In the genomic region with DNA sequence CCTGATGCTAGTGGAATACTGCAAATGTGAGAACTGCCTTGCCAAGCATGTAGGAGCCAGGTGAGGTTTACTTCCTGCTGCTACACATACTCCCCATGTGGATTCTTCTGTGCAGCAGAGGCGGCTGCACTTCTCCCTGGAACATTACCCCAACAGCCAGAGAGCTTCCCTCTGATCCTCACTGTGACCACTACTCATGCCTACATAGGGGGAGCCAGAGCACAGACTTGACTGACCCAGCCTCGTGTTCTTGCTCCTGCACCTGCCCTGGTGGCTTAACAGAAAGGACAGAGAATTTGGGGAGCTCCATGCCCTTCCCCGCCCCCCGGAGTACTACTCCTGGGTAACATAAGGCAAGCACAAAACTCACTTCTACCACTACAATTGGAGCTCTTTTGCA, we compare ENCODE assay signal across 2 cellular contexts.
TF ChIP-seq lines count a peak whose summit lies in the region.

No MANE protein-coding gene starts in this region.

TF ChIP-seq in GM23338, 12 proteins besides CTCF, POLR2A, EP300 and RAD21 (continues in another document):
- TF ChIP-seq STAT1 (IDR thresholded peaks at IDR 0.05; ENCODE audit: unreplicated experiment) = no peak
- TF ChIP-seq ZNF331 (CRISPR knock-in tag; IDR thresholded peaks at IDR 0.05; ENCODE audit: low read depth) = no peak
- TF ChIP-seq JUNB (IDR thresholded peaks at IDR 0.05; ENCODE audit: unreplicated experiment) = no peak
- TF ChIP-seq, protein P1, sequence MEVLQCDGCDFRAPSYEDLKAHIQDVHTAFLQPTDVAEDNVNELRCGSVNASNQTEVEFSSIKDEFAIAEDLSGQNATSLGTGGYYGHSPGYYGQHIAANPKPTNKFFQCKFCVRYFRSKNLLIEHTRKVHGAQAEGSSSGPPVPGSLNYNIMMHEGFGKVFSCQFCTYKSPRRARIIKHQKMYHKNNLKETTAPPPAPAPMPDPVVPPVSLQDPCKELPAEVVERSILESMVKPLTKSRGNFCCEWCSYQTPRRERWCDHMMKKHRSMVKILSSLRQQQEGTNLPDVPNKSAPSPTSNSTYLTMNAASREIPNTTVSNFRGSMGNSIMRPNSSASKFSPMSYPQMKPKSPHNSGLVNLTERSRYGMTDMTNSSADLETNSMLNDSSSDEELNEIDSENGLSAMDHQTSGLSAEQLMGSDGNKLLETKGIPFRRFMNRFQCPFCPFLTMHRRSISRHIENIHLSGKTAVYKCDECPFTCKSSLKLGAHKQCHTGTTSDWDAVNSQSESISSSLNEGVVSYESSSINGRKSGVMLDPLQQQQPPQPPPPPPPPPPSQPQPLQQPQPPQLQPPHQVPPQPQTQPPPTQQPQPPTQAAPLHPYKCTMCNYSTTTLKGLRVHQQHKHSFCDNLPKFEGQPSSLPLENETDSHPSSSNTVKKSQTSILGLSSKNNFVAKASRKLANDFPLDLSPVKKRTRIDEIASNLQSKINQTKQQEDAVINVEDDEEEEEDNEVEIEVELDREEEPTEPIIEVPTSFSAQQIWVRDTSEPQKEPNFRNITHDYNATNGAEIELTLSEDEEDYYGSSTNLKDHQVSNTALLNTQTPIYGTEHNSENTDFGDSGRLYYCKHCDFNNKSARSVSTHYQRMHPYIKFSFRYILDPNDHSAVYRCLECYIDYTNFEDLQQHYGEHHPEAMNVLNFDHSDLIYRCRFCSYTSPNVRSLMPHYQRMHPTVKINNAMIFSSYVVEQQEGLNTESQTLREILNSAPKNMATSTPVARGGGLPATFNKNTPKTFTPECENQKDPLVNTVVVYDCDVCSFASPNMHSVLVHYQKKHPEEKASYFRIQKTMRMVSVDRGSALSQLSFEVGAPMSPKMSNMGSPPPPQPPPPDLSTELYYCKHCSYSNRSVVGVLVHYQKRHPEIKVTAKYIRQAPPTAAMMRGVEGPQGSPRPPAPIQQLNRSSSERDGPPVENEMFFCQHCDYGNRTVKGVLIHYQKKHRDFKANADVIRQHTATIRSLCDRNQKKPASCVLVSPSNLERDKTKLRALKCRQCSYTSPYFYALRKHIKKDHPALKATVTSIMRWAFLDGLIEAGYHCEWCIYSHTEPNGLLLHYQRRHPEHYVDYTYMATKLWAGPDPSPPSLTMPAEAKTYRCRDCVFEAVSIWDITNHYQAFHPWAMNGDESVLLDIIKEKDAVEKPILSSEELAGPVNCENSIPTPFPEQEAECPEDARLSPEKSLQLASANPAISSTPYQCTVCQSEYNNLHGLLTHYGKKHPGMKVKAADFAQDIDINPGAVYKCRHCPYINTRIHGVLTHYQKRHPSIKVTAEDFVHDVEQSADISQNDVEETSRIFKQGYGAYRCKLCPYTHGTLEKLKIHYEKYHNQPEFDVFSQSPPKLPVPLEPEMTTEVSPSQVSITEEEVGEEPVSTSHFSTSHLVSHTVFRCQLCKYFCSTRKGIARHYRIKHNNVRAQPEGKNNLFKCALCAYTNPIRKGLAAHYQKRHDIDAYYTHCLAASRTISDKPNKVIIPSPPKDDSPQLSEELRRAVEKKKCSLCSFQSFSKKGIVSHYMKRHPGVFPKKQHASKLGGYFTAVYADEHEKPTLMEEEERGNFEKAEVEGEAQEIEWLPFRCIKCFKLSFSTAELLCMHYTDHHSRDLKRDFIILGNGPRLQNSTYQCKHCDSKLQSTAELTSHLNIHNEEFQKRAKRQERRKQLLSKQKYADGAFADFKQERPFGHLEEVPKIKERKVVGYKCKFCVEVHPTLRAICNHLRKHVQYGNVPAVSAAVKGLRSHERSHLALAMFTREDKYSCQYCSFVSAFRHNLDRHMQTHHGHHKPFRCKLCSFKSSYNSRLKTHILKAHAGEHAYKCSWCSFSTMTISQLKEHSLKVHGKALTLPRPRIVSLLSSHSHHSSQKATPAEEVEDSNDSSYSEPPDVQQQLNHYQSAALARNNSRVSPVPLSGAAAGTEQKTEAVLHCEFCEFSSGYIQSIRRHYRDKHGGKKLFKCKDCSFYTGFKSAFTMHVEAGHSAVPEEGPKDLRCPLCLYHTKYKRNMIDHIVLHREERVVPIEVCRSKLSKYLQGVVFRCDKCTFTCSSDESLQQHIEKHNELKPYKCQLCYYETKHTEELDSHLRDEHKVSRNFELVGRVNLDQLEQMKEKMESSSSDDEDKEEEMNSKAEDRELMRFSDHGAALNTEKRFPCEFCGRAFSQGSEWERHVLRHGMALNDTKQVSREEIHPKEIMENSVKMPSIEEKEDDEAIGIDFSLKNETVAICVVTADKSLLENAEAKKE (CRISPR knock-in tag; IDR thresholded peaks at IDR 0.05) = no peak
- TF ChIP-seq EZH2 (IDR thresholded peaks at IDR 0.05; ENCODE audit: low read depth, unreplicated experiment) = no peak
- no peak for TF ChIP-seq POLR2AphosphoS5 (IDR thresholded peaks at IDR 0.05; ENCODE audit: low read depth)
- TF ChIP-seq, protein P2, sequence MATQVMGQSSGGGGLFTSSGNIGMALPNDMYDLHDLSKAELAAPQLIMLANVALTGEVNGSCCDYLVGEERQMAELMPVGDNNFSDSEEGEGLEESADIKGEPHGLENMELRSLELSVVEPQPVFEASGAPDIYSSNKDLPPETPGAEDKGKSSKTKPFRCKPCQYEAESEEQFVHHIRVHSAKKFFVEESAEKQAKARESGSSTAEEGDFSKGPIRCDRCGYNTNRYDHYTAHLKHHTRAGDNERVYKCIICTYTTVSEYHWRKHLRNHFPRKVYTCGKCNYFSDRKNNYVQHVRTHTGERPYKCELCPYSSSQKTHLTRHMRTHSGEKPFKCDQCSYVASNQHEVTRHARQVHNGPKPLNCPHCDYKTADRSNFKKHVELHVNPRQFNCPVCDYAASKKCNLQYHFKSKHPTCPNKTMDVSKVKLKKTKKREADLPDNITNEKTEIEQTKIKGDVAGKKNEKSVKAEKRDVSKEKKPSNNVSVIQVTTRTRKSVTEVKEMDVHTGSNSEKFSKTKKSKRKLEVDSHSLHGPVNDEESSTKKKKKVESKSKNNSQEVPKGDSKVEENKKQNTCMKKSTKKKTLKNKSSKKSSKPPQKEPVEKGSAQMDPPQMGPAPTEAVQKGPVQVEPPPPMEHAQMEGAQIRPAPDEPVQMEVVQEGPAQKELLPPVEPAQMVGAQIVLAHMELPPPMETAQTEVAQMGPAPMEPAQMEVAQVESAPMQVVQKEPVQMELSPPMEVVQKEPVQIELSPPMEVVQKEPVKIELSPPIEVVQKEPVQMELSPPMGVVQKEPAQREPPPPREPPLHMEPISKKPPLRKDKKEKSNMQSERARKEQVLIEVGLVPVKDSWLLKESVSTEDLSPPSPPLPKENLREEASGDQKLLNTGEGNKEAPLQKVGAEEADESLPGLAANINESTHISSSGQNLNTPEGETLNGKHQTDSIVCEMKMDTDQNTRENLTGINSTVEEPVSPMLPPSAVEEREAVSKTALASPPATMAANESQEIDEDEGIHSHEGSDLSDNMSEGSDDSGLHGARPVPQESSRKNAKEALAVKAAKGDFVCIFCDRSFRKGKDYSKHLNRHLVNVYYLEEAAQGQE (IDR thresholded peaks at IDR 0.05; ENCODE audit: unreplicated experiment) = no peak
- TF ChIP-seq EZH2phosphoT487 (IDR thresholded peaks at IDR 0.05; ENCODE audit: unreplicated experiment) = no peak
- TF ChIP-seq, protein P3, sequence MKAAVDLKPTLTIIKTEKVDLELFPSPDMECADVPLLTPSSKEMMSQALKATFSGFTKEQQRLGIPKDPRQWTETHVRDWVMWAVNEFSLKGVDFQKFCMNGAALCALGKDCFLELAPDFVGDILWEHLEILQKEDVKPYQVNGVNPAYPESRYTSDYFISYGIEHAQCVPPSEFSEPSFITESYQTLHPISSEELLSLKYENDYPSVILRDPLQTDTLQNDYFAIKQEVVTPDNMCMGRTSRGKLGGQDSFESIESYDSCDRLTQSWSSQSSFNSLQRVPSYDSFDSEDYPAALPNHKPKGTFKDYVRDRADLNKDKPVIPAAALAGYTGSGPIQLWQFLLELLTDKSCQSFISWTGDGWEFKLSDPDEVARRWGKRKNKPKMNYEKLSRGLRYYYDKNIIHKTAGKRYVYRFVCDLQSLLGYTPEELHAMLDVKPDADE (IDR thresholded peaks at IDR 0.05) = no peak
- no peak for TF ChIP-seq CREB1 (CRISPR knock-in tag; IDR thresholded peaks at IDR 0.05; ENCODE audit: low read depth)

TF ChIP-seq in K562, 482 proteins besides CTCF, POLR2A, EP300 and RAD21:
- TF ChIP-seq ZNF589 (CRISPR knock-in tag; IDR thresholded peaks at IDR 0.05; ENCODE audit: low read depth) (no peak), NFIC (IDR thresholded peaks at IDR 0.05) (0 out of 2 replicates have a peak, but pooled peaks have one; percentile 10), NELFE (IDR thresholded peaks at IDR 0.05; ENCODE audit: insufficient read depth, insufficient read length) (no peak), DMBX1 (CRISPR knock-in tag; IDR thresholded peaks at IDR 0.05; ENCODE audit: borderline replicate concordance) (no peak), XRCC5 (IDR thresholded peaks at IDR 0.05; ENCODE audit: low read depth, low read length) (no peak)
- TF ChIP-seq, protein P4, sequence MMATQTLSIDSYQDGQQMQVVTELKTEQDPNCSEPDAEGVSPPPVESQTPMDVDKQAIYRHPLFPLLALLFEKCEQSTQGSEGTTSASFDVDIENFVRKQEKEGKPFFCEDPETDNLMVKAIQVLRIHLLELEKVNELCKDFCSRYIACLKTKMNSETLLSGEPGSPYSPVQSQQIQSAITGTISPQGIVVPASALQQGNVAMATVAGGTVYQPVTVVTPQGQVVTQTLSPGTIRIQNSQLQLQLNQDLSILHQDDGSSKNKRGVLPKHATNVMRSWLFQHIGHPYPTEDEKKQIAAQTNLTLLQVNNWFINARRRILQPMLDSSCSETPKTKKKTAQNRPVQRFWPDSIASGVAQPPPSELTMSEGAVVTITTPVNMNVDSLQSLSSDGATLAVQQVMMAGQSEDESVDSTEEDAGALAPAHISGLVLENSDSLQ (IDR thresholded peaks at IDR 0.05) = no peak
